Comparison of ENCODE assay signal across 8 cellular contexts in the genomic region with DNA sequence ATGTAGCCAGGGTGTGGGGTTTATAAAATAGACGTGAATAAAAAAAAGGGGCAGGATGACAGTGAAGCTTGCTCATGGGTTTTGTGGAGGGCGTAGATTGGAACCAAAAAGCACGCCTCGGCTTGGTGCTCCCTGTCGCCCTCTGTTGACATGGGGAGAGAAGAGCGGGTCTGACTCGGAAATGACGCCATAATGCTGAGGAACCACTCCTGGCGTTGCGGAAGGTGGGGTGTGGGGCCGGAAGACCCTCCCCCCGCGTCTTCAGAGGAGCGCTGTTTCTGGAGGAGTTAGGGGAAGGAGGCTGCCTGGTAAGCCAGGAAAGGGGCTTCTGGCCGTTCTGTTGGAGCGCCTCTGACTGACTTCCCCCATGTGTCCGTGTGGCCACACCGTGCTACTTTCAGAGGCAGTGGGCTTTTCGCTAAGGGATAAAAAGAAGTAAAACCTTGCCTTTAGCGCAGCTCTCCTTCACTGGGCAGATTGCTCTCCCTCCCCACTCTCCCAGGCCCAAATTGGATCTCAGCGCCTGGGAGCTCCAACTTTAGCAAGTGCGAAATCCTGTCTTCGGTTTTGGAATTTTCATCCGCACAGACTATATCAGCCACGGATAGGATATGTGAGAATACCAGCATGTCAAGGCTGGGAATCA. TPM values are rescaled to one million over a fixed set of nuclear protein-coding genes. Genes with fewer than 3 reads are reported as not detected.
DNase-seq lines count a peak whose midpoint lies in the region; ATAC-seq and TF ChIP-seq lines count a peak whose summit lies in the region.

No MANE protein-coding gene starts in this region.

- no peaks in the 10 kb centered on the region for H3K9me3 Mint-ChIP-seq in endothelial cell (ENCODE audit: unreplicated experiment)

- H3K36me3 Mint-ChIP-seq in endothelial cell (ENCODE audit: low read depth, unreplicated experiment) = peaks cover 18% of the 10 kb centered on the region

- TF ChIP-seq CTCF in AG10803 (conservative IDR thresholded peaks at IDR 0.05; ENCODE audit: low read length) = peak; percentile 85
- peak; percentile 60 for TF ChIP-seq CTCF in endothelial cell (IDR thresholded peaks at IDR 0.05; ENCODE audit: unreplicated experiment)

- H3K4me1 Mint-ChIP-seq in endothelial cell (ENCODE audit: unreplicated experiment) = peaks cover 9% of the 10 kb centered on the region

- peak overlapping the region; percentile 97 for H3K27ac Mint-ChIP-seq in endothelial cell (ENCODE audit: unreplicated experiment)

- ATAC-seq in GM18907 (IDR thresholded peaks at IDR 0.05; ENCODE audit: unreplicated experiment) (peak; percentile 95), HG03159 (IDR thresholded peaks at IDR 0.05; ENCODE audit: unreplicated experiment) (peak; percentile 96)

- peak overlapping the region; percentile 64 for H3K27ac ChIP-seq in mesodermal cell (ENCODE audit: low read depth, low read length, severe bottlenecking)

- H3K4me3 Mint-ChIP-seq in endothelial cell (ENCODE audit: unreplicated experiment) = peak overlapping the region; percentile 98

- 59% methylated on average over 18 to 25 of the region's 25 CpGs for WGBS in mesodermal cell (ENCODE audit: insufficient coverage in 2 of 2), 2 experiments

- H3K36me3 ChIP-seq in mesodermal cell (ENCODE audit: control insufficient read depth, insufficient read depth, low read length) = peaks cover 10% of the 10 kb centered on the region

- H3K4me3 ChIP-seq in AG10803 (ENCODE audit: low read length) = peak overlapping the region; percentile 88
- peak overlapping the region; percentile 52 for H3K4me3 ChIP-seq in mesodermal cell (ENCODE audit: extremely low read depth, insufficient read depth, low read length, poor library complexity, severe bottlenecking)

- peak; percentile 74 for DNase-seq in AG10803 (ENCODE audit: low read depth)
- peak; percentile 91 for DNase-seq in NCI-H748 treated with DMSO at 0.1 percent for 48 hours (lab: John Stamatoyannopoulos, UW)
- peak; percentile 60 for DNase-seq in activated CD8-positive, alpha-beta memory T cell treated with anti-CD3 and anti-CD28 coated beads, Interleukin-2, amount 50 U/mL, for 1 hour (ENCODE audit: extremely low read depth)
- peak; percentile 85 for DNase-seq in endothelial cell (ENCODE audit: low spot score)
- DNase-seq in stimulated activated CD8-positive, alpha-beta memory T cell treated with anti-CD3 and anti-CD28 coated beads, Interleukin-15, amount 100 ng/mL, for 1 hour (ENCODE audit: low read depth) = peak; percentile 51

- no peaks in the 10 kb centered on the region for H3K9me3 ChIP-seq in mesodermal cell (ENCODE audit: control insufficient read depth, low read length)

- H3K4me1 ChIP-seq in mesodermal cell (ENCODE audit: control insufficient read depth, insufficient read depth, low read length, poor library complexity, severe bottlenecking) = no peaks in the 10 kb centered on the region

- H3K27me3 Mint-ChIP-seq in endothelial cell (ENCODE audit: unreplicated experiment) = peaks cover 7% of the 10 kb centered on the region

RNA-seq across cellular contexts. Expression of a gene that starts 42.8 kb away (rescaled TPM):
- 20.4 TPM for total RNA-seq in endothelial cell (ENCODE audit: unreplicated experiment)
- polyA plus RNA-seq in mesodermal cell (2013, experiment 1 of 2) = 16.4 TPM
- polyA plus RNA-seq in mesodermal cell (2013, experiment 2 of 2) = 12.3 TPM

RNA-seq across cellular contexts. Expression of a gene that starts 44.7 kb away (rescaled TPM):
- 15.5 TPM for total RNA-seq in endothelial cell (ENCODE audit: unreplicated experiment)
- polyA plus RNA-seq in mesodermal cell (2013, experiment 1 of 2) = 60.5 TPM
- polyA plus RNA-seq in mesodermal cell (2013, experiment 2 of 2) = 67.5 TPM

Comparison
In these comparisons a context has a peak if more than half of its experiments do, and no peak if none do; other contexts are left out.
1. Peak in every context shown above with its lines: DNase-seq, ATAC-seq, H3K4me3 ChIP-seq and H3K27ac ChIP-seq.